ENCODE assay signal across 17 cellular contexts in genomic region chr6:53205778-53206177, GRCh38. TPM values are rescaled to one million over a fixed set of nuclear protein-coding genes. Genes with fewer than 3 reads are reported as not detected.
DNase-seq lines count a peak whose midpoint lies in the region; ATAC-seq, FAIRE-seq and TF ChIP-seq lines count a peak whose summit lies in the region.
"Had no signal": no experiment of that assay in that cellular context is flagged by ENCODE, and none has a peak within 500 bp of the region (broad histone marks: within the 10 kb centered on the region; RNA-seq: fewer than 3 reads in every experiment).

No MANE protein-coding gene starts in this region.

- H3K4ac ChIP-seq in neuronal stem cell (ENCODE audit: low read length) = no peak overlapping the region

- no TSS peak for BruUV-seq in GM12878 (replicated peaks; lab: Mats Ljungman, UMichigan)

- H4K20me1 ChIP-seq in GM12878 (ENCODE audit: control insufficient read depth, insufficient read depth) = no peaks in the 10 kb centered on the region
- H4K20me1 ChIP-seq in smooth muscle cell (ENCODE audit: low read depth) = no peaks in the 10 kb centered on the region
- H4K20me1 ChIP-seq: BLaER1 treated with 17β-estradiol and CSF1 and Interleukin-3, amounts not matched to agents 10 nM and 100 nM had no signal

- intact Hi-C loops in GM12878 (cut with micrococcal nuclease; ENCODE audit: unreplicated experiment) = no loop called here
- intact Hi-C loops in posterior vena cava (cut with DNase I) = no loop called here

- CTCF ChIA-PET in GM12878 (lab: Yijun Ruan, JAX) = interaction anchor here (0.6 kb wide), 1 partner anchor 25 kb away, joined by 3 read pairs; no protein-coding TSS in a partner anchor

- SMC1A ChIA-PET in GM12878 (lab: Charles Lee; ENCODE audit: uncharacterized antibody, unreplicated experiment) = interaction anchor here (1.2 to 1.3 kb wide), 2 partner anchors 9 to 16 kb away, joined by 3 read pairs; no protein-coding TSS in a partner anchor

- no peak overlapping the region for H3K14ac ChIP-seq in neuronal stem cell (ENCODE audit: low read length)

- no peak overlapping the region for H3K4me3 ChIP-seq in GM12878
- H3K4me3 ChIP-seq in neuronal stem cell (ENCODE audit: low read length in 2 of 2) = no peak overlapping the region
- H3K4me3 ChIP-seq in smooth muscle cell = no peak overlapping the region
- H3K4me3 ChIP-seq: BLaER1 treated with 17β-estradiol and CSF1 and Interleukin-3, amounts not matched to agents 10 nM and 100 nM; GM23248 had no signal

- TF ChIP-seq CTCF in GM12878 (IDR thresholded peaks at IDR 0.05 in 2 of 3, conservative IDR thresholded peaks at IDR 0.05 in 1 of 3; ENCODE audit: control insufficient read depth in 2 of 3, extremely low read depth in 1 of 3, insufficient read depth in 1 of 3, low read depth in 3 of 3, low read length in 3 of 3) (no peak), smooth muscle cell (IDR thresholded peaks at IDR 0.05; ENCODE audit: borderline replicate concordance, insufficient read depth, poor library complexity, severe bottlenecking) (no peak)

- no peak overlapping the region for H2BK5ac ChIP-seq in neuronal stem cell (ENCODE audit: low read length)

- H3K23ac ChIP-seq in neuronal stem cell (ENCODE audit: low read depth, low read length, poor library complexity) = no peak overlapping the region

- H3K79me1 ChIP-seq in neuronal stem cell (ENCODE audit: low read depth, low read length) = no peaks in the 10 kb centered on the region

- no peak for TF ChIP-seq RAD21 in GM12878 (IDR thresholded peaks at IDR 0.05; ENCODE audit: insufficient read depth, low read depth, low read length)

- DNase-seq in LHCN-M2 (ENCODE audit: low read depth) = peak; percentile 6
- DNase-seq in GM12878 (ENCODE audit: low read depth, low spot score) = no peak
- peak; percentile 21 for DNase-seq in myocyte (ENCODE audit: low read depth)
- DNase-seq in neuronal stem cell (ENCODE audit: low spot score) = no peak
- DNase-seq in smooth muscle cell (lab: John Stamatoyannopoulos, UW; ENCODE audit: unreplicated experiment) = no peak
- DNase-seq in posterior vena cava (ENCODE audit: low spot score) = no peak
- no peak for DNase-seq in activated gamma-delta T cell (lab: John Stamatoyannopoulos, UW)
- DNase-seq: 8988T; AML-193; CD4-positive, CD25-positive, alpha-beta regulatory T cell; DMS53; GF-D8; GM23248; H7 had no signal

- TF ChIP-seq EP300 in GM12878 (IDR thresholded peaks at IDR 0.05; ENCODE audit: borderline replicate concordance in 1 of 2, control insufficient read depth in 1 of 2, low read depth in 2 of 2, low read length in 2 of 2) = no peak

- H3K27me3 ChIP-seq in GM12878 (replicated peaks in 1 of 2; ENCODE audit: control insufficient read depth in 2 of 2, insufficient read depth in 2 of 2, low read length in 1 of 2) (no peaks in the 10 kb centered on the region), neuronal stem cell (ENCODE audit: control insufficient read depth in 3 of 3, insufficient read depth in 3 of 3, low read depth in 1 of 3, low read length in 3 of 3) (peaks cover 0 to 2% (median 0%) of the 10 kb centered on the region in 3 experiments), smooth muscle cell (ENCODE audit: low read depth) (peaks cover 3% of the 10 kb centered on the region)
- H3K27me3 ChIP-seq: BLaER1 treated with 17β-estradiol and CSF1 and Interleukin-3, amounts not matched to agents 10 nM and 100 nM had no signal

- H3K79me2 ChIP-seq in GM12878 (ENCODE audit: control insufficient read depth, insufficient read depth, low read length) (no peaks in the 10 kb centered on the region), smooth muscle cell (ENCODE audit: low read depth) (no peaks in the 10 kb centered on the region)

- H2BK12ac ChIP-seq in neuronal stem cell (ENCODE audit: low read length) = no peak overlapping the region

- H3K9me3 ChIP-seq in GM12878 (replicated peaks; ENCODE audit: control insufficient read depth, insufficient read depth, low read length) (no peaks in the 10 kb centered on the region), neuronal stem cell (replicated peaks in 1 of 2; ENCODE audit: control insufficient read depth in 2 of 2, insufficient read depth in 1 of 2, low read depth in 1 of 2, low read length in 2 of 2) (no peaks in the 10 kb centered on the region), smooth muscle cell (replicated peaks; ENCODE audit: low read depth) (no peaks in the 10 kb centered on the region)
- H3K9me3 ChIP-seq: BLaER1 treated with 17β-estradiol and CSF1 and Interleukin-3, amounts not matched to agents 10 nM and 100 nM had no signal

- RAD21 ChIA-PET in GM12878 (lab: Charles Lee; ENCODE audit: unreplicated experiment) = no interaction called here

- WGBS in GM12878 (ENCODE audit: insufficient coverage, insufficient replicate concordance, low lambda C conversion rate, missing lambda C conversion rate) = 0% methylated on average over 2 of the region's 2 CpGs
- no CpG with 5 or more reads among the region's 2 CpGs for WGBS in neuronal stem cell (ENCODE audit: extremely low coverage in 2 of 2, insufficient read length in 2 of 2, insufficient replicate concordance in 1 of 2), 2 donors
- 71% methylated on average over 2 of the region's 2 CpGs for WGBS in smooth muscle cell (ENCODE audit: low lambda C conversion rate)

- H3K4me1 ChIP-seq in GM12878 (ENCODE audit: control insufficient read depth, insufficient read depth, low read length) (peaks cover 5% of the 10 kb centered on the region; the same call in 1 of the 2 replicates), neuronal stem cell (ENCODE audit: control insufficient read depth in 2 of 2, insufficient read depth in 1 of 2, low read depth in 1 of 2, low read length in 2 of 2) (no peaks in the 10 kb centered on the region), smooth muscle cell (ENCODE audit: low read depth) (no peaks in the 10 kb centered on the region)

- no peak overlapping the region for H3K18ac ChIP-seq in neuronal stem cell (ENCODE audit: low read length)

- no peak overlapping the region for H3K9ac ChIP-seq in GM12878 (ENCODE audit: control insufficient read depth, insufficient read depth, low read length)
- H3K9ac ChIP-seq in neuronal stem cell (ENCODE audit: low read depth, low read length, poor library complexity) = no peak overlapping the region
- H3K9ac ChIP-seq in smooth muscle cell (ENCODE audit: low read depth) = no peak overlapping the region
- H3K9ac ChIP-seq: BLaER1 treated with 17β-estradiol and CSF1 and Interleukin-3, amounts not matched to agents 10 nM and 100 nM; GM23248 had no signal

- no peak overlapping the region for H4K8ac ChIP-seq in neuronal stem cell (ENCODE audit: low read depth, low read length)

- no peak overlapping the region for H2BK15ac ChIP-seq in neuronal stem cell (ENCODE audit: low read length)

- no peak overlapping the region for H2AK5ac ChIP-seq in neuronal stem cell (ENCODE audit: low read depth, low read length)

- no peak for FAIRE-seq in GM12878 (lab: Jason Lieb, UNC)

- TF ChIP-seq POLR2A in GM12878 (IDR thresholded peaks at IDR 0.05; ENCODE audit: low read depth, low read length) = no peak

- H3K36me3 ChIP-seq in GM12878 (ENCODE audit: control insufficient read depth in 2 of 2, insufficient read depth in 2 of 2, low read length in 1 of 2) (no peaks in the 10 kb centered on the region), neuronal stem cell (replicated peaks in 1 of 2; ENCODE audit: control insufficient read depth in 2 of 2, insufficient read depth in 2 of 2, low read length in 2 of 2) (no peaks in the 10 kb centered on the region), smooth muscle cell (ENCODE audit: low read depth) (no peaks in the 10 kb centered on the region)
- H3K36me3 ChIP-seq: BLaER1 treated with 17β-estradiol and CSF1 and Interleukin-3, amounts not matched to agents 10 nM and 100 nM had no signal

- in situ Hi-C loops in GM12878 (cut with MboI) = no loop called here

- ATAC-seq in GM12878 (peak; percentile 20; the same call in 2 of the 3 replicates), GM18907 (IDR thresholded peaks at IDR 0.05; ENCODE audit: unreplicated experiment) (no peak)

- H3K27ac ChIP-seq in GM12878 (ENCODE audit: control insufficient read depth, insufficient read depth) (no peak overlapping the region), neuronal stem cell (replicated peaks; ENCODE audit: low read length) (no peak overlapping the region), smooth muscle cell (ENCODE audit: low read depth) (no peak overlapping the region)
- H3K27ac ChIP-seq: BLaER1 treated with 17β-estradiol and CSF1 and Interleukin-3, amounts not matched to agents 10 nM and 100 nM; GM23248 had no signal

- no peaks in the 10 kb centered on the region for H3F3A ChIP-seq in smooth muscle cell (ENCODE audit: low read depth)

- H4K91ac ChIP-seq in neuronal stem cell (ENCODE audit: low read depth, low read length, poor library complexity) = no peak overlapping the region

- peak overlapping the region; percentile 54 for H2BK120ac ChIP-seq in neuronal stem cell (ENCODE audit: low read depth, low read length)

- H3K4me2 ChIP-seq in GM12878 (ENCODE audit: control insufficient read depth, insufficient read depth) (no peak overlapping the region), neuronal stem cell (ENCODE audit: insufficient read depth, low read length, poor library complexity, severe bottlenecking) (no peak overlapping the region), smooth muscle cell (no peak overlapping the region)
- H3K4me2 ChIP-seq: BLaER1 treated with 17β-estradiol and CSF1 and Interleukin-3, amounts not matched to agents 10 nM and 100 nM had no signal

- H2AFZ ChIP-seq in GM12878 (ENCODE audit: control insufficient read depth, low read depth, low read length) = no peak overlapping the region
- H2AFZ ChIP-seq in neuronal stem cell (ENCODE audit: low read length) = no peak overlapping the region
- no peak overlapping the region for H2AFZ ChIP-seq in smooth muscle cell (ENCODE audit: low read depth)
- H2AFZ ChIP-seq: GM23248 had no signal

- POLR2A ChIA-PET in GM12878 (lab: Charles Lee) = no interaction called here

RNA-seq across cellular contexts. Expression of gene GCM1, which starts 57.1 kb away (rescaled TPM):
- total RNA-seq in LHCN-M2 (2014; rRNA removed) = not detected in 2 replicates
- not detected for polyA plus RNA-seq in LHCN-M2 (2012)
- 0.32 TPM in 1 of 2 replicates, not detected in the other for total RNA-seq in GM12878 (2013; cell fraction: nucleolus; rRNA removed)
- 0.16 TPM in 1 of 2 replicates, not detected in the other for total RNA-seq in GM12878 (2014; rRNA removed)
- 0.04 and 0.09 TPM in 2 replicates for total RNA-seq in GM12878 (2014; rRNA removed; fragmentation: Illumina TruSeq; extraction: Trizol)
- total RNA-seq in GM12878 (2021) = 0.11 TPM in 1 of 2 replicates, not detected in the other
- polyA plus RNA-seq in GM12878 (2011; ENCODE audit: low read depth) = not detected
- polyA plus RNA-seq in GM12878 (2011; rRNA removed) = 0.07 and 0.08 TPM in 2 replicates
- 0.03 and 0.07 TPM in 2 replicates for polyA plus RNA-seq in GM12878 (2011; cell fraction: cytosol; rRNA removed)
- polyA plus RNA-seq in GM12878 (2011; cell fraction: nucleus; rRNA removed) = 0.22 and 0.24 TPM in 2 replicates
- not detected in 2 replicates for polyA plus RNA-seq in GM12878 (2012)
- polyA plus RNA-seq in GM12878 (2014; fragmentation: Illumina TruSeq; extraction: Trizol) = 0.04 and 0.19 TPM in 2 replicates
- under 1 TPM in 1 of 2 experiments, not detected in 1; 0.05 TPM for polyA plus RNA-seq in GM12878 (2014; fragmentation: Nextera tagmentation; extraction: Ambion mirVana)
- polyA plus RNA-seq in GM12878 (2014; rRNA removed) = 0.05 and 0.10 TPM in 2 replicates
- not detected for polyA plus RNA-seq in GM12878 (2016; fragmentation: Nextera tagmentation; extraction: Ambion mirVana)
- not detected in 2 replicates for polyA minus RNA-seq in GM12878 (2011; rRNA and poly(A)+ RNA removed)
- not detected in 2 replicates for polyA minus RNA-seq in GM12878 (2011; cell fraction: cytosol; rRNA and poly(A)+ RNA removed)
- polyA minus RNA-seq in GM12878 (2011; cell fraction: nucleus; rRNA and poly(A)+ RNA removed) = 0.12 TPM in 1 of 2 replicates, not detected in the other
- total RNA-seq in myocyte = not detected in 2 replicates
- not detected for polyA plus RNA-seq in myocyte (2012)
- 0.01 TPM for polyA plus RNA-seq in neuronal stem cell (2013, experiment 1 of 2)
- 0.06 TPM for polyA plus RNA-seq in neuronal stem cell (2013, experiment 2 of 2)
- not detected in 2 replicates for total RNA-seq in smooth muscle cell
- not detected in 2 replicates for polyA plus RNA-seq in smooth muscle cell
- under 1 TPM in 1 of 2 donors, not detected in 1; 0.10 TPM for total RNA-seq in posterior vena cava
- total RNA-seq: GM23248, H7, HT1080 had no signal
- polyA plus RNA-seq: GM23248 had no signal

Comparison
In these comparisons a context has a peak if more than half of its experiments do, and no peak if none do; other contexts are left out.
1. DNase-seq: peak in LHCN-M2 (single experiment) and myocyte (single experiment); none in GM12878 (single experiment), neuronal stem cell (single experiment), smooth muscle cell (single experiment), posterior vena cava (single experiment) and activated gamma-delta T cell (single experiment).